Comparison of ENCODE assay signal across 8 cellular contexts in genomic region chr4:87006531-87007344, GRCh38.
DNase-seq lines count a peak whose midpoint lies in the region; ATAC-seq, FAIRE-seq and TF ChIP-seq lines count a peak whose summit lies in the region.

No MANE protein-coding gene starts in this region.

- FAIRE-seq in bronchial epithelial cell (lab: Jason Lieb, UNC): no peak

- H3K4me3 ChIP-seq in AG09309 (ENCODE audit: control insufficient read depth, low read depth, low read length): peak overlapping the region; percentile 73
- peak overlapping the region; percentile 69 for H3K4me3 ChIP-seq in WI38 (ENCODE audit: low read depth, low read length)
- peak overlapping the region; percentile 70 for H3K4me3 ChIP-seq in bronchial epithelial cell (ENCODE audit: low read depth, low read length)
- H3K4me3 ChIP-seq in spleen: peak overlapping the region; percentile 60 to 86 (median 72)

- H3K9me3 ChIP-seq in spleen: no peaks in the 10 kb centered on the region

- ATAC-seq in GM18907 (IDR thresholded peaks at IDR 0.05; ENCODE audit: unreplicated experiment) (peak; percentile 83), HG03139 (IDR thresholded peaks at IDR 0.05; ENCODE audit: unreplicated experiment) (peak; percentile 67)

- no peaks in the 10 kb centered on the region for H3K36me3 ChIP-seq in bronchial epithelial cell (ENCODE audit: control insufficient read depth, insufficient read depth, low read length)
- H3K36me3 ChIP-seq in spleen: no peaks in the 10 kb centered on the region

- H3K4me1 ChIP-seq in spleen: peaks cover 36 to 68% (median 55%) of the 10 kb centered on the region in 6 donors

- 0% methylated on average over 31 to 76 of the region's 76 CpGs for WGBS in spleen, 5 donors

- peak overlapping the region; percentile 94 to 99 (median 98) for H3K27ac ChIP-seq in spleen

- intact Hi-C loops in spleen (cut with DNase I; ENCODE audit: low total_unique reads): loop anchor here (5.0 kb wide), 1 partner anchor 69 kb away; the partner anchor contains the start of gene AFF1

- TF ChIP-seq CTCF in AG09309 (IDR thresholded peaks at IDR 0.05; ENCODE audit: control insufficient read depth, insufficient read depth, low read depth, low read length, missing control alignments) (peak; percentile 41), WI38 (IDR thresholded peaks at IDR 0.05; ENCODE audit: low read depth, low read length) (no peak), bronchial epithelial cell (IDR thresholded peaks at IDR 0.05; ENCODE audit: insufficient read depth, low read length, severe bottlenecking) (no peak), spleen (IDR thresholded peaks at IDR 0.05 in 8 of 11, conservative IDR thresholded peaks at IDR 0.05 in 3 of 11) (peak in 8 of 11 experiments; percentile 10 to 41 (median 29))

- DNase-seq in AG09309 (ENCODE audit: low read depth): peak; percentile 71
- DNase-seq in NCI-H2196 treated with DMSO at 0.1 percent for 48 hours (lab: John Stamatoyannopoulos, UW; ENCODE audit: unreplicated experiment): peak; percentile 63
- DNase-seq in bronchial epithelial cell (ENCODE audit: low read depth): peak; percentile 76
- peak; percentile 88 for DNase-seq in inferior parietal cortex (ENCODE audit: extremely low spot score)
- DNase-seq in spleen: peak; percentile 99

- TF ChIP-seq POLR2A in spleen (IDR thresholded peaks at IDR 0.05): peak; percentile 93 to 100 (median 96)

- no peaks in the 10 kb centered on the region for H3K27me3 ChIP-seq in bronchial epithelial cell (ENCODE audit: control insufficient read depth, insufficient read depth, low read length)
- no peaks in the 10 kb centered on the region for H3K27me3 ChIP-seq in spleen (replicated peaks in 1 of 7)

Comparison
In these comparisons a context has a peak if more than half of its experiments do, and no peak if none do; other contexts are left out.
1. Peak in every context shown above with its lines: DNase-seq, ATAC-seq, H3K4me3 ChIP-seq and H3K27ac ChIP-seq.
2. CTCF ChIP-seq: peak in AG09309 (single experiment) and spleen (8 of 11); none in WI38 (single experiment) and bronchial epithelial cell (single experiment).